Comparison of ENCODE assay signal across 9 cellular contexts in genomic region chr12:57897296-57897974, GRCh38. TPM values are rescaled to one million over a fixed set of nuclear protein-coding genes. Genes with fewer than 3 reads are reported as not detected.
DNase-seq lines count a peak whose midpoint lies in the region; ATAC-seq, FAIRE-seq and TF ChIP-seq lines count a peak whose summit lies in the region.
"Had no signal": no experiment of that assay in that cellular context is flagged by ENCODE, and none has a peak within 500 bp of the region (broad histone marks: within the 10 kb centered on the region; RNA-seq: fewer than 3 reads in every experiment).

No MANE protein-coding gene starts in this region.

- no peaks in the 10 kb centered on the region for H4K20me1 ChIP-seq in keratinocyte (ENCODE audit: control insufficient read depth, extremely low read depth, insufficient read depth, low read length)

- H3K4me1 ChIP-seq in keratinocyte (ENCODE audit: control insufficient read depth, extremely low read depth, insufficient read depth, low read length) (peaks cover 34% of the 10 kb centered on the region), stomach smooth muscle (ENCODE audit: control insufficient read depth, insufficient read depth, low read length) (peaks cover 69% of the 10 kb centered on the region)

- H3K27me3 ChIP-seq in keratinocyte (ENCODE audit: control insufficient read depth, extremely low read depth, insufficient read depth, low read length) (no peaks in the 10 kb centered on the region), stomach smooth muscle (ENCODE audit: control insufficient read depth in 1 of 2, insufficient read depth in 2 of 2, low read length in 2 of 2) (no peaks in the 10 kb centered on the region)

- H3K4me3 ChIP-seq in keratinocyte (ENCODE audit: control insufficient read depth in 2 of 3, extremely low read depth in 1 of 3, insufficient read depth in 2 of 3, low read depth in 1 of 3, low read length in 3 of 3) (peak overlapping the region in 1 of 3 experiments; percentile 29), stomach smooth muscle (ENCODE audit: low read length in 2 of 2) (peak overlapping the region; percentile 53 to 72)

- H3K9me3 ChIP-seq in keratinocyte (ENCODE audit: control insufficient read depth, low read depth, low read length) (no peaks in the 10 kb centered on the region), stomach smooth muscle (ENCODE audit: control insufficient read depth in 2 of 2, low read length in 2 of 2) (no peaks in the 10 kb centered on the region)

- peak overlapping the region; percentile 76 for H3K4me2 ChIP-seq in keratinocyte (ENCODE audit: control insufficient read depth, extremely low read depth, insufficient read depth, low read depth, low read length)

- no peaks in the 10 kb centered on the region for H3K27me3 Mint-ChIP-seq in activated CD4-positive, alpha-beta memory T cell treated with anti-CD3 and anti-CD28 coated beads for 36 hours

- H3K4me1 Mint-ChIP-seq in activated CD4-positive, alpha-beta memory T cell treated with anti-CD3 and anti-CD28 coated beads for 36 hours (ENCODE audit: low read depth) = peaks cover 61% of the 10 kb centered on the region

- TF ChIP-seq CTCF in keratinocyte (optimal IDR thresholded peaks at IDR 0.05 in 1 of 3, IDR thresholded peaks at IDR 0.05 in 1 of 3, conservative IDR thresholded peaks at IDR 0.05 in 1 of 3; ENCODE audit: extremely low read depth in 1 of 3, insufficient read depth in 2 of 3, low read length in 3 of 3) = no peak

- no peaks in the 10 kb centered on the region for H3K79me2 ChIP-seq in keratinocyte (ENCODE audit: control insufficient read depth, insufficient read depth, low read length)

- DNase-seq in NCI-H748 (lab: John Stamatoyannopoulos, UW; ENCODE audit: unreplicated experiment) = peak; percentile 39
- no peak for DNase-seq in NCI-H748 treated with DMSO at 0.1 percent for 48 hours (lab: John Stamatoyannopoulos, UW)
- no peak for DNase-seq in activated CD4-positive, alpha-beta memory T cell treated with anti-CD3 and anti-CD28 coated beads for 36 hours
- DNase-seq in keratinocyte (ENCODE audit: low read depth, low spot score) = no peak
- DNase-seq in AG08395 (ENCODE audit: low spot score) = no peak
- no peak for DNase-seq in HCEC 1CT
- DNase-seq: T-helper 9 cell had no signal

- POLR2A ChIA-PET in activated CD4-positive, alpha-beta memory T cell treated with anti-CD3 and anti-CD28 coated beads for 36 hours (lab: Charles Lee) = interaction anchor here (0.9 to 3.6 kb wide), 6 partner anchors 33 to 115 kb away, joined by 4 to 22 read pairs (median 8); partner anchors contain the start of genes CTDSP2 and TSFM

- H2AFZ ChIP-seq in keratinocyte (ENCODE audit: control insufficient read depth, low read length) = peak overlapping the region; percentile 54

- no peaks in the 10 kb centered on the region for H3K9me3 Mint-ChIP-seq in activated CD4-positive, alpha-beta memory T cell treated with anti-CD3 and anti-CD28 coated beads for 36 hours

- no peaks in the 10 kb centered on the region for H3K9me1 ChIP-seq in keratinocyte (ENCODE audit: control insufficient read depth, extremely low read depth, insufficient read depth, low read length)

- H3K27ac ChIP-seq in keratinocyte (ENCODE audit: control insufficient read depth, insufficient read depth, low read length) (no peak overlapping the region), stomach smooth muscle (ENCODE audit: low read length) (peak overlapping the region; percentile 100)

- H3K27ac Mint-ChIP-seq in activated CD4-positive, alpha-beta memory T cell treated with anti-CD3 and anti-CD28 coated beads for 36 hours = peak overlapping the region; percentile 40

- H3K9ac ChIP-seq in keratinocyte (ENCODE audit: control insufficient read depth, extremely low read depth, insufficient read depth, low read length) = peak overlapping the region; percentile 67
- H3K9ac ChIP-seq in stomach smooth muscle (ENCODE audit: low read length in 2 of 2) = peak overlapping the region; percentile 75 to 84

- ATAC-seq in activated CD4-positive, CD25-positive, alpha-beta regulatory T cell treated with anti-CD3 and anti-CD28 coated beads, Interleukin-2, amount 50 U/mL, for 24 hours = no peak

- CTCF ChIA-PET in activated CD4-positive, alpha-beta memory T cell treated with anti-CD3 and anti-CD28 coated beads for 36 hours (lab: Charles Lee) = interaction anchor here (0.7 to 9.5 kb wide), 11 partner anchors 9 to 125 kb away, joined by 3 to 91 read pairs (median 4); partner anchors contain the start of genes EEF1AKMT3, METTL1 and TSFM

- dilution Hi-C loops in keratinocyte (cut with MboI; ENCODE audit: extremely low pct_ligation_motif_present, low sequenced_read_pairs) = no loop called here

- H3K4me3 Mint-ChIP-seq in activated CD4-positive, alpha-beta memory T cell treated with anti-CD3 and anti-CD28 coated beads for 36 hours = peak overlapping the region; percentile 67

- FAIRE-seq in keratinocyte (lab: Jason Lieb, UNC) = no peak

- H3K36me3 ChIP-seq in keratinocyte (ENCODE audit: control insufficient read depth in 2 of 2, extremely low read depth in 1 of 2, insufficient read depth in 2 of 2, low read length in 2 of 2) = no peaks in the 10 kb centered on the region
- H3K36me3 ChIP-seq in stomach smooth muscle (ENCODE audit: control insufficient read depth in 2 of 2, insufficient read depth in 2 of 2, low read length in 2 of 2) = no peaks in the 10 kb centered on the region

- intact Hi-C loops in activated CD4-positive, alpha-beta memory T cell treated with anti-CD3 and anti-CD28 coated beads for 36 hours (cut with micrococcal nuclease) = no loop called here

- H3K36me3 Mint-ChIP-seq in activated CD4-positive, alpha-beta memory T cell treated with anti-CD3 and anti-CD28 coated beads for 36 hours = no peaks in the 10 kb centered on the region

RNA-seq across cellular contexts. Expression of gene ATP23, which starts 43.9 kb away (rescaled TPM):
- total RNA-seq in activated CD4-positive, alpha-beta memory T cell treated with anti-CD3 and anti-CD28 coated beads for 36 hours = 10 to 100 TPM; 14.9 to 16.3 TPM
- 8.3 to 12.2 TPM (median 8.7 TPM) in 3 replicates for polyA plus RNA-seq in keratinocyte
- 1.5 TPM for polyA plus RNA-seq in keratinocyte (2011; ENCODE audit: low read depth)
- 6.4 and 8.1 TPM in 2 replicates for polyA plus RNA-seq in keratinocyte (2011; cell fraction: cytosol; rRNA removed)
- 2.3 and 2.8 TPM in 2 replicates for polyA plus RNA-seq in keratinocyte (2011; cell fraction: nucleus; rRNA removed)
- polyA plus RNA-seq in keratinocyte (2012; ENCODE audit: low replicate concordance) = 2.8 and 5.7 TPM in 2 replicates
- 0.69 to 2.1 TPM (median 2.1 TPM) in 3 replicates for polyA minus RNA-seq in keratinocyte
- 3.3 TPM for polyA minus RNA-seq in keratinocyte (2011; cell fraction: cytosol; rRNA and poly(A)+ RNA removed)
- 0.47 and 0.53 TPM in 2 replicates for polyA minus RNA-seq in keratinocyte (2011; cell fraction: nucleus; rRNA and poly(A)+ RNA removed)

RNA-seq across cellular contexts. Expression of gene CTDSP2, which starts 50.9 kb away (rescaled TPM):
- total RNA-seq in activated CD4-positive, alpha-beta memory T cell treated with anti-CD3 and anti-CD28 coated beads for 36 hours = 100 to 1,000 TPM; 100 to 101 TPM
- polyA plus RNA-seq in keratinocyte = 39.0 to 75.0 TPM (median 54.6 TPM) in 3 replicates
- polyA plus RNA-seq in keratinocyte (2011; ENCODE audit: low read depth) = 38.5 TPM
- polyA plus RNA-seq in keratinocyte (2011; cell fraction: cytosol; rRNA removed) = 61.4 and 68.1 TPM in 2 replicates
- polyA plus RNA-seq in keratinocyte (2011; cell fraction: nucleus; rRNA removed) = 62.6 and 66.0 TPM in 2 replicates
- polyA plus RNA-seq in keratinocyte (2012; ENCODE audit: low replicate concordance) = 35.0 and 54.1 TPM in 2 replicates
- polyA minus RNA-seq in keratinocyte = 72.9 to 174 TPM (median 107 TPM) in 3 replicates
- polyA minus RNA-seq in keratinocyte (2011; cell fraction: cytosol; rRNA and poly(A)+ RNA removed) = 36.8 TPM
- polyA minus RNA-seq in keratinocyte (2011; cell fraction: nucleus; rRNA and poly(A)+ RNA removed) = 28.5 and 40.3 TPM in 2 replicates
